ENCODE assay signal across 7 cellular contexts in the genomic region with DNA sequence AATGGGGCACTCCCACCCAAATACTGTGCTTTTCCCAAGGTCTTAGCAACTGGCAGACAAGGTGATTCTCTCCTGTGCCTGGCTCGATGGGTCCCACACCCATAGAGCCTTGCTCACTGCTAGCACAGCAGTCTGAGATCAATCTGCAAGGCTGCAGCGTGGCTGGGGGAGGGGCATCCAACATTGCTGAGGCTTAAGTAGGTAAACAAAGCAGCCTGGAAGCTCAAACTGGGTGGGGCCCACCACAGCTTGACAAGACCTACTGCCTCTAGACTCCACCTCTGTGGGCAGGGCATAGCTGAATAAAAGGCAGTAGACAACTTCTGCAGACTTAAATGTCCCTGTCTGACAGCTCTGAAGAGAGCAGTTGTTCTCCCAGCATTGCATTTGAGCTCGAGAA.
DNase-seq lines count a peak whose midpoint lies in the region; ATAC-seq and TF ChIP-seq lines count a peak whose summit lies in the region.
"Not testable (repeated sequence)": the region's sequence is repeated elsewhere in the genome, so short reads cannot be mapped to it uniquely, and the experiment has no call there.

No MANE protein-coding gene starts in this region.

- ATAC-seq in GM23338 (peak; percentile 59), WTC11 (peak; percentile 75)
- ATAC-seq in PC-3, result not testable (repeated sequence)

- not testable (repeated sequence) for H3K9ac ChIP-seq in PC-3 (ENCODE audit: low read length); mesendoderm (ENCODE audit: low read length)

- not testable (repeated sequence) for H3K4me3 ChIP-seq in Caco-2 (ENCODE audit: low read depth, low read length); GM23338; PC-3 (ENCODE audit: low read length); mesendoderm (ENCODE audit: low read length)

- WGBS in mesendoderm (ENCODE audit: extremely low coverage, insufficient coverage, low lambda C conversion rate), result no CpG with 5 or more reads among the region's 3 CpGs

- not testable (repeated sequence) for H3K79me2 ChIP-seq in GM23338 (replicated peaks; ENCODE audit: insufficient read depth); PC-3 (ENCODE audit: low read length); mesendoderm (ENCODE audit: control insufficient read depth, insufficient read depth, low read length)

- not testable (repeated sequence) for H3K27ac ChIP-seq in GM23338 (ENCODE audit: low read depth); PC-3 (ENCODE audit: low read length); epithelial cell of prostate; mesendoderm (ENCODE audit: low read depth, low read length)

- H3K4me2 ChIP-seq in GM23338, result peak overlapping the region; percentile 1; the same call in 1 of the 2 replicates
- H3K4me2 ChIP-seq in PC-3 (ENCODE audit: low read length); mesendoderm (ENCODE audit: low read length): not testable (repeated sequence)

- POLR2A ChIA-PET in Caco-2 (lab: Charles Lee); PC-3 (lab: Charles Lee; ENCODE audit: unreplicated experiment); WTC11 (lab: Charles Lee): not testable (repeated sequence)

- not testable (repeated sequence) for H3K23ac ChIP-seq in mesendoderm (ENCODE audit: low read length)

- DNase-seq in Caco-2 (peak; percentile 13 to 40), GM23338 (ENCODE audit: low spot score) (peak; percentile 59), NCI-H748 (lab: John Stamatoyannopoulos, UW; ENCODE audit: unreplicated experiment) (peak; percentile 24), PC-3 (peak; percentile 15), WTC11 (ENCODE audit: low spot score) (peak; percentile 65), epithelial cell of prostate (ENCODE audit: low read depth, low spot score) (peak; percentile 31), mesendoderm (peak; percentile 48)

- H2BK120ac ChIP-seq in mesendoderm (ENCODE audit: low read depth, low read length), result not testable (repeated sequence)

- H3K4me3 Mint-ChIP-seq in Caco-2 (ENCODE audit: unreplicated experiment); GM23338; WTC11: not testable (repeated sequence)

- not testable (repeated sequence) for H3K27ac Mint-ChIP-seq in Caco-2 (ENCODE audit: unreplicated experiment); GM23338; WTC11

- H3K27me3 ChIP-seq in Caco-2 (replicated peaks; ENCODE audit: control insufficient read depth, insufficient read depth, low read length); GM23338 (ENCODE audit: insufficient read depth); PC-3 (ENCODE audit: low read length); mesendoderm (ENCODE audit: insufficient read depth, low read length, poor library complexity): not testable (repeated sequence)

- H3F3A ChIP-seq in GM23338 (replicated peaks; ENCODE audit: low read depth); PC-3 (ENCODE audit: low read length, unreplicated experiment): not testable (repeated sequence)

- not testable (repeated sequence) for H3K18ac ChIP-seq in mesendoderm (ENCODE audit: low read length)

- H3K4me1 ChIP-seq in Caco-2; PC-3 (ENCODE audit: insufficient read depth, low read length); mesendoderm (ENCODE audit: control insufficient read depth, low read depth, low read length): not testable (repeated sequence)
- peaks cover 11% of the 10 kb centered on the region for H3K4me1 ChIP-seq in GM23338 (ENCODE audit: insufficient read depth)

- H3K4me1 Mint-ChIP-seq in Caco-2 (ENCODE audit: low read depth, unreplicated experiment); GM23338: not testable (repeated sequence)
- peaks cover 11% of the 10 kb centered on the region for H3K4me1 Mint-ChIP-seq in WTC11

- H3K79me1 ChIP-seq in mesendoderm (ENCODE audit: low read length), result not testable (repeated sequence)

- H3K9me3 Mint-ChIP-seq in Caco-2 (ENCODE audit: unreplicated experiment) (peaks cover 15% of the 10 kb centered on the region), GM23338 (peaks cover 28% of the 10 kb centered on the region), WTC11 (peaks cover 42% of the 10 kb centered on the region)

- H2AFZ ChIP-seq in GM23338; PC-3 (ENCODE audit: low read length): not testable (repeated sequence)

- CTCF ChIA-PET in Caco-2 (lab: Charles Lee); PC-3 (lab: Charles Lee); WTC11 (lab: Charles Lee): not testable (repeated sequence)

- not testable (repeated sequence) for H2AK5ac ChIP-seq in mesendoderm (ENCODE audit: low read length)

- not testable (repeated sequence) for BruUV-seq in Caco-2 (replicated peaks; lab: Mats Ljungman, UMichigan); PC-3 (replicated peaks; lab: Mats Ljungman, UMichigan)

- H2BK15ac ChIP-seq in mesendoderm (replicated peaks; ENCODE audit: low read depth), result not testable (repeated sequence)

- not testable (repeated sequence) for H3K4ac ChIP-seq in mesendoderm (ENCODE audit: low read depth, low read length)

- H4K5ac ChIP-seq in mesendoderm (ENCODE audit: low read length), result not testable (repeated sequence)

- H3K36me3 ChIP-seq in Caco-2 (ENCODE audit: control insufficient read depth, insufficient read depth, low read length); GM23338 (ENCODE audit: insufficient read depth); PC-3 (ENCODE audit: low read depth, low read length); mesendoderm (ENCODE audit: control insufficient read depth, insufficient read depth, low read length): not testable (repeated sequence)

- intact Hi-C loops in Caco-2 (cut with micrococcal nuclease; ENCODE audit: unreplicated experiment); PC-3 (cut with micrococcal nuclease): not testable (repeated sequence)

- H3K9me2 ChIP-seq in GM23338 (ENCODE audit: insufficient read depth); PC-3 (replicated peaks; ENCODE audit: low read length): not testable (repeated sequence)

- H2BK5ac ChIP-seq in mesendoderm (ENCODE audit: low read length), result not testable (repeated sequence)

- H3K9me3 ChIP-seq in Caco-2; PC-3 (ENCODE audit: low read length): not testable (repeated sequence)

- H3K27me3 Mint-ChIP-seq in Caco-2 (ENCODE audit: insufficient read depth, unreplicated experiment); GM23338 (ENCODE audit: insufficient read depth, low read depth, poor library complexity); WTC11 (ENCODE audit: low read depth): not testable (repeated sequence)

- H3K56ac ChIP-seq in mesendoderm (ENCODE audit: low read length), result not testable (repeated sequence)

- not testable (repeated sequence) for H4K20me1 ChIP-seq in GM23338 (replicated peaks; ENCODE audit: insufficient read depth); PC-3 (ENCODE audit: low read length)

- H3K36me3 Mint-ChIP-seq in Caco-2 (ENCODE audit: insufficient read depth, unreplicated experiment), result not testable (repeated sequence)
- H3K36me3 Mint-ChIP-seq in GM23338 (ENCODE audit: low read depth) (peaks cover 14% of the 10 kb centered on the region; the same call in 2 of the 3 replicates), WTC11 (peaks cover 35% of the 10 kb centered on the region)

- not testable (repeated sequence) for H4K8ac ChIP-seq in mesendoderm (ENCODE audit: low read depth, low read length)

- not testable (repeated sequence) for TF ChIP-seq CTCF in Caco-2 (IDR thresholded peaks at IDR 0.05; ENCODE audit: insufficient read depth in 1 of 2, low read depth in 1 of 2, low read length in 1 of 2, severe bottlenecking in 1 of 2, unreplicated experiment in 1 of 2); GM23338 (conservative IDR thresholded peaks at IDR 0.05; ENCODE audit: low read depth in 2 of 2); PC-3 (conservative IDR thresholded peaks at IDR 0.05; ENCODE audit: low read depth, low read length); WTC11 (IDR thresholded peaks at IDR 0.05)

Comparison
In these comparisons a context has a peak if more than half of its experiments do, and no peak if none do; other contexts are left out.
1. DNase-seq: peak in every context shown above with its lines; median percentile 65 in WTC11; 59 in GM23338; 48 in mesendoderm; 31 in epithelial cell of prostate; 26 in Caco-2; 24 in NCI-H748; 15 in PC-3.